In the genomic region with DNA sequence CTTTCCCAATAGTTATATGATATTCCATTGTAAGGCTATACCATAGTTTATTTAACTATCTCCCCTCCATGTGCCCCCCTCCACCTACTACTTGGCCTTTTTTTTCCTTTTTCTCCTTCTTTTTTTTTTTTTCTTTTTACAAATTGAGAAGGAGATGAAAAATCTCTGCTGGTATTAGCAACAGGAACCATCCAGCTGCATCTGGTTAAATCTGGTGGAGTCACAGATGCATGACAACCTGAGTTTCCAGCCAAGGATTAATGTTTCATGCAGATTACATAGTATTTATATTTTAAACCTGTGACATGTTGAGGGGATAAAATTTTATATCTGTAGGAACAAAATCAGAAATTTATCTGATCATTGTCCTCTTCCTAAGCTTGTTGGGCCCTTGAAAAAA, we compare ENCODE assay signal across 21 cellular contexts.
"Had no signal": no experiment of that assay in that cellular context is flagged by ENCODE, and none has a peak within 500 bp of the region (broad histone marks: within the 10 kb centered on the region; RNA-seq: fewer than 3 reads in every experiment).

No MANE protein-coding gene starts in this region.

- H3K9me3 Mint-ChIP-seq: dendritic cell treated with granulocyte-macrophage colony-stimulating factor and Interleukin-4, amounts not matched to agents 40 ng/mL and 50 ng/mL, for 4 days; effector memory CD8-positive, alpha-beta T cell; endodermal cell; mesothelial cell of epicardium had no signal

- H3K27ac ChIP-seq: epithelial cell of prostate, esophagus squamous epithelium, foreskin keratinocyte, gastroesophageal sphincter, left lung, lower lobe of right lung had no signal

- H3K4me1 ChIP-seq: colonic mucosa had no signal

- H3K27me3 Mint-ChIP-seq: dendritic cell treated with granulocyte-macrophage colony-stimulating factor and Interleukin-4, amounts not matched to agents 40 ng/mL and 50 ng/mL, for 4 days had no signal

- H3K9me3 ChIP-seq: colonic mucosa, esophagus squamous epithelium, gastroesophageal sphincter, heart left ventricle, left lung, lower lobe of right lung, mucosa of descending colon had no signal

- H3K27me3 ChIP-seq: colonic mucosa, esophagus squamous epithelium, foreskin keratinocyte, gastroesophageal sphincter, heart left ventricle, left lung had no signal

- DNase-seq: colonic mucosa; cortex of kidney; effector CD8-positive, alpha-beta T cell; effector memory CD8-positive, alpha-beta T cell; endodermal cell; erythroblast; esophagus squamous epithelium; foreskin keratinocyte; heart left ventricle; hippocampal formation; left cardiac atrium; left lung; left ventricle myocardium superior; lower lobe of right lung; mesenchymal stem cell; mucosa of descending colon had no signal

- H3K36me3 ChIP-seq: colonic mucosa, esophagus squamous epithelium, gastroesophageal sphincter, heart left ventricle, left lung, lower lobe of right lung had no signal

- H3K27ac Mint-ChIP-seq: effector memory CD8-positive, alpha-beta T cell; endodermal cell; mesothelial cell of epicardium had no signal

- H3K36me3 Mint-ChIP-seq: mesothelial cell of epicardium had no signal

- H3K4me3 ChIP-seq: colonic mucosa, esophagus squamous epithelium, gastroesophageal sphincter, heart left ventricle, left lung, lower lobe of right lung, mucosa of descending colon had no signal

- H3K4me3 Mint-ChIP-seq: dendritic cell treated with granulocyte-macrophage colony-stimulating factor and Interleukin-4, amounts not matched to agents 40 ng/mL and 50 ng/mL, for 4 days; effector memory CD8-positive, alpha-beta T cell; endodermal cell; mesothelial cell of epicardium had no signal

- ATAC-seq: effector memory CD8-positive, alpha-beta T cell; esophagus mucosa; foreskin keratinocyte; gastroesophageal sphincter; heart left ventricle; left cardiac atrium; left lung; left ventricle myocardium superior; lower lobe of right lung had no signal
